Comparison of ENCODE assay signal across 14 cellular contexts in genomic region chr7:55432506-55432905, GRCh38.
DNase-seq lines count a peak whose midpoint lies in the region; ATAC-seq and TF ChIP-seq lines count a peak whose summit lies in the region.
"Had no signal": no experiment of that assay in that cellular context is flagged by ENCODE, and none has a peak within 500 bp of the region (broad histone marks: within the 10 kb centered on the region; RNA-seq: fewer than 3 reads in every experiment).

No MANE protein-coding gene starts in this region.

- H3K9me3 ChIP-seq in SK-N-SH: no peaks in the 10 kb centered on the region
- H3K9me3 ChIP-seq: BLaER1 had no signal

- intact Hi-C loops in activated T-helper 1 cell treated with anti-CD3 and anti-CD28 coated beads, Interleukin-12 subunit alpha, Interleukin-12 subunit beta, Interleukin-2, Interleukin-4 antibody, amounts not matched to agents 30 ng/mL and 10 ng/mL and 1 ng/mL, durations not matched to agents 14 hours and 24 hours and 36 hours (cut with micrococcal nuclease): loop anchor here (5.0 to 10.0 kb wide), 3 partner anchors 50 to 532 kb away; partner anchors contain the start of gene NIPSNAP2

- H3K27ac Mint-ChIP-seq in GM23338 (peak overlapping the region; percentile 7; the same call in 1 of the 2 replicates), immature natural killer cell (peak overlapping the region in 4 of 6 donors; percentile 16 to 51 (median 35))
- peak overlapping the region; percentile 27 for H3K27ac Mint-ChIP-seq in activated T-helper 1 cell treated with anti-CD3 and anti-CD28 coated beads, Interleukin-12 subunit alpha, Interleukin-12 subunit beta, Interleukin-2, Interleukin-4 antibody, amounts not matched to agents 30 ng/mL and 10 ng/mL and 1 ng/mL, durations not matched to agents 14 hours and 24 hours and 36 hours
- H3K27ac Mint-ChIP-seq: CD8-positive, alpha-beta T cell had no signal

- no peak overlapping the region for H2AFZ ChIP-seq in GM23338
- no peak overlapping the region for H2AFZ ChIP-seq in SK-N-SH (ENCODE audit: low read depth)

- no peaks in the 10 kb centered on the region for H3F3A ChIP-seq in GM23338 (replicated peaks; ENCODE audit: low read depth)
- no peaks in the 10 kb centered on the region for H3F3A ChIP-seq in SK-N-SH (replicated peaks; ENCODE audit: insufficient read depth)

- TF ChIP-seq CTCF in GM23338 (conservative IDR thresholded peaks at IDR 0.05; ENCODE audit: low read depth in 2 of 2) (no peak), SK-N-SH (IDR thresholded peaks at IDR 0.05) (no peak)

- TF ChIP-seq EP300 in SK-N-SH (IDR thresholded peaks at IDR 0.05; ENCODE audit: borderline replicate concordance in 1 of 2, low read depth in 1 of 2, low read length in 1 of 2): no peak

- no peak for ATAC-seq in GM23338

- H3K27me3 Mint-ChIP-seq in GM23338 (ENCODE audit: insufficient read depth, low read depth, poor library complexity) (peaks cover 9% of the 10 kb centered on the region), immature natural killer cell (ENCODE audit: low read depth in 3 of 3) (peaks cover 2 to 4% (median 2%) of the 10 kb centered on the region in 3 donors)
- no peaks in the 10 kb centered on the region for H3K27me3 Mint-ChIP-seq in activated T-helper 1 cell treated with anti-CD3 and anti-CD28 coated beads, Interleukin-12 subunit alpha, Interleukin-12 subunit beta, Interleukin-2, Interleukin-4 antibody, amounts not matched to agents 30 ng/mL and 10 ng/mL and 1 ng/mL, durations not matched to agents 14 hours and 24 hours and 36 hours (ENCODE audit: insufficient read depth)
- H3K27me3 Mint-ChIP-seq: IgD-negative memory B cell had no signal

- H3K27me3 ChIP-seq in GM23338 (ENCODE audit: insufficient read depth) (no peaks in the 10 kb centered on the region), SK-N-SH (ENCODE audit: insufficient read depth) (no peaks in the 10 kb centered on the region)
- H3K27me3 ChIP-seq: BLaER1 had no signal

- H3K4me3 Mint-ChIP-seq in GM23338 (no peak overlapping the region), immature natural killer cell (no peak overlapping the region)
- H3K4me3 Mint-ChIP-seq in activated T-helper 1 cell treated with anti-CD3 and anti-CD28 coated beads, Interleukin-12 subunit alpha, Interleukin-12 subunit beta, Interleukin-2, Interleukin-4 antibody, amounts not matched to agents 30 ng/mL and 10 ng/mL and 1 ng/mL, durations not matched to agents 14 hours and 24 hours and 36 hours: no peak overlapping the region
- H3K4me3 Mint-ChIP-seq: CD8-positive, alpha-beta T cell; IgD-negative memory B cell had no signal

- no peak overlapping the region for H3K4me3 ChIP-seq in GM23338
- no peak overlapping the region for H3K4me3 ChIP-seq in SK-N-SH (ENCODE audit: low read depth in 2 of 2, low read length in 1 of 2)
- H3K4me3 ChIP-seq: BLaER1, GM12878 had no signal

- H3K4me2 ChIP-seq in GM23338 (no peak overlapping the region), SK-N-SH (no peak overlapping the region)
- H3K4me2 ChIP-seq: BLaER1 had no signal

- peaks cover 10% of the 10 kb centered on the region for H3K4me1 Mint-ChIP-seq in GM23338
- peaks cover 32% of the 10 kb centered on the region for H3K4me1 Mint-ChIP-seq in activated T-helper 1 cell treated with anti-CD3 and anti-CD28 coated beads, Interleukin-12 subunit alpha, Interleukin-12 subunit beta, Interleukin-2, Interleukin-4 antibody, amounts not matched to agents 30 ng/mL and 10 ng/mL and 1 ng/mL, durations not matched to agents 14 hours and 24 hours and 36 hours (ENCODE audit: low read depth)
- peaks cover 11 to 17% of the 10 kb centered on the region in 2 donors for H3K4me1 Mint-ChIP-seq in immature natural killer cell

- no peaks in the 10 kb centered on the region for H3K79me2 ChIP-seq in GM23338 (replicated peaks; ENCODE audit: insufficient read depth)
- H3K79me2 ChIP-seq in SK-N-SH (ENCODE audit: insufficient read depth): no peaks in the 10 kb centered on the region

- H3K36me3 ChIP-seq in GM23338 (ENCODE audit: insufficient read depth): no peaks in the 10 kb centered on the region
- peaks cover 0 to 25% of the 10 kb centered on the region in 2 experiments for H3K36me3 ChIP-seq in SK-N-SH (replicated peaks in 1 of 2; ENCODE audit: control insufficient read depth in 1 of 2, insufficient read depth in 2 of 2, low read length in 1 of 2)
- H3K36me3 ChIP-seq: BLaER1 had no signal

- H3K4me1 ChIP-seq in GM23338 (ENCODE audit: insufficient read depth) (0 out of 2 replicates have a peak, but pooled peaks cover 1% of the 10 kb centered on the region), SK-N-SH (ENCODE audit: control insufficient read depth in 1 of 2, insufficient read depth in 2 of 2, low read depth in 1 of 2, low read length in 1 of 2) (no peaks in the 10 kb centered on the region; a peak in 1 of 4 replicates)
- H3K4me1 ChIP-seq: BLaER1 had no signal

- H3K9me2 ChIP-seq in GM23338 (ENCODE audit: insufficient read depth) (no peaks in the 10 kb centered on the region), SK-N-SH (no peaks in the 10 kb centered on the region)

- DNase-seq in GM23338 (ENCODE audit: low spot score) (no peak), immature natural killer cell (no peak), superior temporal gyrus (ENCODE audit: extremely low spot score) (peak; percentile 42), UCSD-AML1 (lab: John Stamatoyannopoulos, UW; ENCODE audit: unreplicated experiment) (no peak), SK-N-SH (no peak), NCI-H345 treated with DMSO at 0.1 percent for 48 hours (lab: John Stamatoyannopoulos, UW; ENCODE audit: unreplicated experiment) (no peak)
- DNase-seq in activated T-helper 1 cell treated with anti-CD3 and anti-CD28 coated beads, Interleukin-12 subunit alpha, Interleukin-12 subunit beta, Interleukin-2, Interleukin-4 antibody, amounts not matched to agents 30 ng/mL and 10 ng/mL and 1 ng/mL, durations not matched to agents 14 hours and 24 hours and 36 hours (ENCODE audit: low spot score): no peak
- DNase-seq: CD8-positive, alpha-beta T cell; GOT3; NK-92 treated with Interleukin-12 subunit alpha and Interleukin-12 subunit beta, amount 100 ng/mL, for 24 hours; SIG-M5 had no signal

- 89% methylated on average over 3 of the region's 3 CpGs for WGBS in SK-N-SH (ENCODE audit: low lambda C conversion rate)

- no peak for TF ChIP-seq RAD21 in SK-N-SH (IDR thresholded peaks at IDR 0.05; ENCODE audit: low read length)

- H3K9me3 Mint-ChIP-seq in GM23338 (no peaks in the 10 kb centered on the region), immature natural killer cell (no peaks in the 10 kb centered on the region)
- H3K9me3 Mint-ChIP-seq in activated T-helper 1 cell treated with anti-CD3 and anti-CD28 coated beads, Interleukin-12 subunit alpha, Interleukin-12 subunit beta, Interleukin-2, Interleukin-4 antibody, amounts not matched to agents 30 ng/mL and 10 ng/mL and 1 ng/mL, durations not matched to agents 14 hours and 24 hours and 36 hours: no peaks in the 10 kb centered on the region
- H3K9me3 Mint-ChIP-seq: CD8-positive, alpha-beta T cell; IgD-negative memory B cell had no signal

- H4K20me1 ChIP-seq in GM23338 (replicated peaks; ENCODE audit: insufficient read depth): no peaks in the 10 kb centered on the region; the same call in 1 of the 2 replicates
- H4K20me1 ChIP-seq in SK-N-SH (ENCODE audit: insufficient read depth): no peaks in the 10 kb centered on the region
- H4K20me1 ChIP-seq: BLaER1 had no signal

- POLR2A ChIA-PET in SK-N-SH (lab: Yijun Ruan, JAX): no interaction called here

- CTCF ChIA-PET in SK-N-SH (lab: Yijun Ruan, JAX): interaction anchor here (0.7 to 2.9 kb wide), 19 partner anchors 9 to 642 kb away, joined by 3 to 30 read pairs (median 6); partner anchors contain the start of gene VOPP1

- no peaks in the 10 kb centered on the region; the same call in 2 of the 3 replicates for H3K36me3 Mint-ChIP-seq in GM23338 (ENCODE audit: low read depth)
- no peaks in the 10 kb centered on the region for H3K36me3 Mint-ChIP-seq in activated T-helper 1 cell treated with anti-CD3 and anti-CD28 coated beads, Interleukin-12 subunit alpha, Interleukin-12 subunit beta, Interleukin-2, Interleukin-4 antibody, amounts not matched to agents 30 ng/mL and 10 ng/mL and 1 ng/mL, durations not matched to agents 14 hours and 24 hours and 36 hours (ENCODE audit: low read depth)
- H3K36me3 Mint-ChIP-seq in immature natural killer cell: peaks cover 0 to 5% (median 2%) of the 10 kb centered on the region in 3 donors

- H3K27ac ChIP-seq in GM23338 (ENCODE audit: low read depth) (no peak overlapping the region), SK-N-SH (ENCODE audit: low read depth in 2 of 2, low read length in 1 of 2) (no peak overlapping the region)
- H3K27ac ChIP-seq: BLaER1 had no signal

- no peak overlapping the region for H3K9ac ChIP-seq in SK-N-SH
- H3K9ac ChIP-seq: BLaER1 had no signal

TF ChIP-seq in GM23338, 12 proteins besides CTCF, POLR2A, EP300 and RAD21 (continues in another document):
- no peak for TF ChIP-seq ZNF331 (CRISPR knock-in tag; IDR thresholded peaks at IDR 0.05; ENCODE audit: low read depth)
- no peak for TF ChIP-seq EZH2 (IDR thresholded peaks at IDR 0.05; ENCODE audit: low read depth, unreplicated experiment)
- TF ChIP-seq EZH2phosphoT487 (IDR thresholded peaks at IDR 0.05; ENCODE audit: unreplicated experiment): no peak
- TF ChIP-seq STAT1 (IDR thresholded peaks at IDR 0.05; ENCODE audit: unreplicated experiment): no peak
- TF ChIP-seq ZNF114 (CRISPR knock-in tag; IDR thresholded peaks at IDR 0.05): no peak

TF ChIP-seq in SK-N-SH, 30 proteins besides CTCF, POLR2A, EP300 and RAD21:
- no peak for TF ChIP-seq SMC3 (IDR thresholded peaks at IDR 0.05; ENCODE audit: low read depth, low read length)
- no peak for TF ChIP-seq FOXM1 (IDR thresholded peaks at IDR 0.05; ENCODE audit: low read depth)
- no peak for TF ChIP-seq RFX5 (IDR thresholded peaks at IDR 0.05; ENCODE audit: low read length)
- TF ChIP-seq TEAD4 (IDR thresholded peaks at IDR 0.05; ENCODE audit: borderline replicate concordance, insufficient read depth): no peak
- no peak for TF ChIP-seq IRF3 (IDR thresholded peaks at IDR 0.05; ENCODE audit: low read depth, low read length)
- no peak for TF ChIP-seq JUND (IDR thresholded peaks at IDR 0.05)
